Comparison of ENCODE assay signal across 22 cellular contexts in genomic region chr17:80667462-80668277, GRCh38.
DNase-seq lines count a peak whose midpoint lies in the region; ATAC-seq lines count a peak whose summit lies in the region.
"Had no signal": no experiment of that assay in that cellular context is flagged by ENCODE, and none has a peak within 500 bp of the region (broad histone marks: within the 10 kb centered on the region; RNA-seq: fewer than 3 reads in every experiment).

No MANE protein-coding gene starts in this region.

- ATAC-seq in activated CD4-positive, alpha-beta T cell treated with anti-CD3 and anti-CD28 coated beads for 36 hours = no peak
- peak; percentile 37 for ATAC-seq in naive thymus-derived CD4-positive, alpha-beta T cell
- ATAC-seq: gastrocnemius medialis, GM12878, natural killer cell had no signal

- H2BK15ac ChIP-seq in neuronal stem cell (ENCODE audit: low read length) = no peak overlapping the region

- H3K27me3 ChIP-seq in HUES48 (ENCODE audit: control insufficient read depth, insufficient read depth, low read length) (no peaks in the 10 kb centered on the region), neuronal stem cell (ENCODE audit: control insufficient read depth in 3 of 3, insufficient read depth in 3 of 3, low read depth in 1 of 3, low read length in 3 of 3) (no peaks in the 10 kb centered on the region)
- H3K27me3 ChIP-seq in naive thymus-derived CD4-positive, alpha-beta T cell (ENCODE audit: control insufficient read depth in 2 of 2, insufficient read depth in 2 of 2, low read length in 2 of 2) = no peaks in the 10 kb centered on the region
- H3K27me3 ChIP-seq: dorsolateral prefrontal cortex, gastrocnemius medialis, stomach had no signal

- H3K4me1 ChIP-seq in HUES48 (ENCODE audit: control insufficient read depth, insufficient read depth, low read length) (peaks cover 23% of the 10 kb centered on the region), neuronal stem cell (ENCODE audit: control insufficient read depth in 2 of 2, insufficient read depth in 1 of 2, low read depth in 1 of 2, low read length in 2 of 2) (peaks cover 15 to 25% of the 10 kb centered on the region in 2 donors)
- H3K4me1 ChIP-seq in naive thymus-derived CD4-positive, alpha-beta T cell (ENCODE audit: control insufficient read depth in 2 of 2, insufficient read depth in 2 of 2, low read length in 2 of 2) = peaks cover 38 to 55% of the 10 kb centered on the region in 2 donors

- no peak overlapping the region for H2AK5ac ChIP-seq in neuronal stem cell (ENCODE audit: low read depth, low read length)

- H4K8ac ChIP-seq in neuronal stem cell (ENCODE audit: low read depth, low read length) = no peak overlapping the region

- H2AFZ ChIP-seq in neuronal stem cell (ENCODE audit: low read length) = no peak overlapping the region

- H3K27ac ChIP-seq in HUES48 (ENCODE audit: low read depth, low read length) = peak overlapping the region; percentile 45
- peak overlapping the region; percentile 23 for H3K27ac ChIP-seq in naive thymus-derived CD4-positive, alpha-beta T cell (ENCODE audit: low read depth, low read length)
- H3K27ac ChIP-seq in caudate nucleus (ENCODE audit: low read depth, low read length) = no peak overlapping the region
- no peak overlapping the region for H3K27ac ChIP-seq in neuronal stem cell (replicated peaks; ENCODE audit: low read length)
- H3K27ac ChIP-seq: 22Rv1, gastrocnemius medialis, stomach had no signal

- no peak overlapping the region for H3K4me3 ChIP-seq in HUES48 (ENCODE audit: low read depth, low read length)
- H3K4me3 ChIP-seq in naive thymus-derived CD4-positive, alpha-beta T cell (ENCODE audit: low read length) = no peak overlapping the region
- no peak overlapping the region for H3K4me3 ChIP-seq in neuronal stem cell (ENCODE audit: low read length in 2 of 2)
- H3K4me3 ChIP-seq: gastrocnemius medialis, GM12878, stomach had no signal

- POLR2A ChIA-PET in activated CD4-positive, alpha-beta T cell treated with anti-CD3 and anti-CD28 coated beads for 36 hours (lab: Charles Lee) = no interaction called here
- POLR2A ChIA-PET in activated CD4-positive, alpha-beta memory T cell treated with anti-CD3 and anti-CD28 coated beads, Interleukin-2, amount 10 ng/mL, durations not matched to agents 7 days and 5 days (lab: Charles Lee) = no interaction called here
- POLR2A ChIA-PET in naive thymus-derived CD4-positive, alpha-beta T cell (lab: Charles Lee) = interaction anchor here (0.6 to 1.1 kb wide), 2 partner anchors 98 to 193 kb away, joined by 3 read pairs; no protein-coding TSS in a partner anchor

- CTCF ChIA-PET in activated CD4-positive, alpha-beta T cell treated with anti-CD3 and anti-CD28 coated beads for 36 hours (lab: Charles Lee) = interaction anchor here (0.7 kb wide), 1 partner anchor 26 kb away, joined by 3 read pairs; no protein-coding TSS in a partner anchor
- CTCF ChIA-PET in activated CD4-positive, alpha-beta memory T cell treated with anti-CD3 and anti-CD28 coated beads, Interleukin-2, amount 10 ng/mL, durations not matched to agents 7 days and 5 days (lab: Charles Lee) = no interaction called here
- CTCF ChIA-PET in naive thymus-derived CD4-positive, alpha-beta T cell (lab: Charles Lee) = interaction anchor here (0.7 kb wide), 1 partner anchor 11 kb away, joined by 3 read pairs; no protein-coding TSS in a partner anchor

- no peak overlapping the region for H2BK5ac ChIP-seq in neuronal stem cell (ENCODE audit: low read length)

- H3K23ac ChIP-seq in neuronal stem cell (ENCODE audit: low read depth, low read length, poor library complexity) = no peak overlapping the region

- H3K9ac ChIP-seq in HUES48 (ENCODE audit: low read depth, low read length) = no peak overlapping the region
- no peak overlapping the region for H3K9ac ChIP-seq in neuronal stem cell (ENCODE audit: low read depth, low read length, poor library complexity)

- H3K4me1 Mint-ChIP-seq in activated CD4-positive, alpha-beta T cell treated with anti-CD3 and anti-CD28 coated beads for 36 hours = peaks cover 73% of the 10 kb centered on the region
- peaks cover 84% of the 10 kb centered on the region for H3K4me1 Mint-ChIP-seq in activated CD4-positive, alpha-beta memory T cell treated with anti-CD3 and anti-CD28 coated beads, Interleukin-2, amount 10 ng/mL, durations not matched to agents 7 days and 5 days
- peaks cover 62 to 91% (median 89%) of the 10 kb centered on the region in 7 donors for H3K4me1 Mint-ChIP-seq in naive thymus-derived CD4-positive, alpha-beta T cell

- no peak overlapping the region for H3K4me3 Mint-ChIP-seq in activated CD4-positive, alpha-beta T cell treated with anti-CD3 and anti-CD28 coated beads for 36 hours
- peak overlapping the region; percentile 4 for H3K4me3 Mint-ChIP-seq in activated CD4-positive, alpha-beta memory T cell treated with anti-CD3 and anti-CD28 coated beads, Interleukin-2, amount 10 ng/mL, durations not matched to agents 7 days and 5 days
- H3K4me3 Mint-ChIP-seq in naive thymus-derived CD4-positive, alpha-beta T cell = peak overlapping the region; percentile 56 to 89 (median 67)
- H3K4me3 Mint-ChIP-seq: activated B cell treated with CpG ODN at 0.5 μM for 24 hours, natural killer cell had no signal

- H3K36me3 Mint-ChIP-seq in activated CD4-positive, alpha-beta T cell treated with anti-CD3 and anti-CD28 coated beads for 36 hours (ENCODE audit: low read depth) = peaks cover 16% of the 10 kb centered on the region
- H3K36me3 Mint-ChIP-seq in activated CD4-positive, alpha-beta memory T cell treated with anti-CD3 and anti-CD28 coated beads, Interleukin-2, amount 10 ng/mL, durations not matched to agents 7 days and 5 days (ENCODE audit: low read depth) = peaks cover 23% of the 10 kb centered on the region
- H3K36me3 Mint-ChIP-seq in naive thymus-derived CD4-positive, alpha-beta T cell = peaks cover 4 to 36% (median 12%) of the 10 kb centered on the region in 5 donors
- H3K36me3 Mint-ChIP-seq: natural killer cell had no signal

- no peaks in the 10 kb centered on the region for H3K9me3 Mint-ChIP-seq in activated CD4-positive, alpha-beta T cell treated with anti-CD3 and anti-CD28 coated beads for 36 hours (ENCODE audit: low read depth)
- no peaks in the 10 kb centered on the region for H3K9me3 Mint-ChIP-seq in activated CD4-positive, alpha-beta memory T cell treated with anti-CD3 and anti-CD28 coated beads, Interleukin-2, amount 10 ng/mL, durations not matched to agents 7 days and 5 days
- peaks cover 0 to 2% (median 0%) of the 10 kb centered on the region in 11 donors for H3K9me3 Mint-ChIP-seq in naive thymus-derived CD4-positive, alpha-beta T cell
- H3K9me3 Mint-ChIP-seq: activated B cell treated with CpG ODN at 0.5 μM for 24 hours, natural killer cell had no signal

- WGBS in neuronal stem cell (ENCODE audit: extremely low coverage in 2 of 2, insufficient read length in 2 of 2, insufficient replicate concordance in 1 of 2), 2 donors = no CpG with 5 or more reads among the region's 12 CpGs

- H3K9me3 ChIP-seq in HUES48 (ENCODE audit: control insufficient read depth, insufficient read depth, low read length) = no peaks in the 10 kb centered on the region
- H3K9me3 ChIP-seq in naive thymus-derived CD4-positive, alpha-beta T cell (ENCODE audit: control insufficient read depth in 2 of 3, low read length in 3 of 3) = no peaks in the 10 kb centered on the region
- peaks cover 0 to 13% of the 10 kb centered on the region in 2 donors for H3K9me3 ChIP-seq in neuronal stem cell (replicated peaks in 1 of 2; ENCODE audit: control insufficient read depth in 2 of 2, insufficient read depth in 1 of 2, low read depth in 1 of 2, low read length in 2 of 2)
- H3K9me3 ChIP-seq: gastrocnemius medialis, stomach had no signal

- peak overlapping the region; percentile 34 for H3K27ac Mint-ChIP-seq in activated CD4-positive, alpha-beta T cell treated with anti-CD3 and anti-CD28 coated beads for 36 hours
- H3K27ac Mint-ChIP-seq in activated CD4-positive, alpha-beta memory T cell treated with anti-CD3 and anti-CD28 coated beads, Interleukin-2, amount 10 ng/mL, durations not matched to agents 7 days and 5 days = peak overlapping the region; percentile 84
- H3K27ac Mint-ChIP-seq in naive thymus-derived CD4-positive, alpha-beta T cell = peak overlapping the region; percentile 74 to 99 (median 91)
- H3K27ac Mint-ChIP-seq: activated B cell treated with CpG ODN at 0.5 μM for 24 hours, natural killer cell had no signal

- no peak overlapping the region for H2BK120ac ChIP-seq in neuronal stem cell (ENCODE audit: low read depth, low read length)

- H3K4ac ChIP-seq in neuronal stem cell (ENCODE audit: low read length) = no peak overlapping the region

- no peak overlapping the region for H4K91ac ChIP-seq in neuronal stem cell (ENCODE audit: low read depth, low read length, poor library complexity)

- no peaks in the 10 kb centered on the region for H3K27me3 Mint-ChIP-seq in activated CD4-positive, alpha-beta T cell treated with anti-CD3 and anti-CD28 coated beads for 36 hours
- no peaks in the 10 kb centered on the region for H3K27me3 Mint-ChIP-seq in activated CD4-positive, alpha-beta memory T cell treated with anti-CD3 and anti-CD28 coated beads, Interleukin-2, amount 10 ng/mL, durations not matched to agents 7 days and 5 days
- no peaks in the 10 kb centered on the region for H3K27me3 Mint-ChIP-seq in naive thymus-derived CD4-positive, alpha-beta T cell
- H3K27me3 Mint-ChIP-seq: activated B cell treated with CpG ODN at 0.5 μM for 24 hours had no signal

- H3K79me1 ChIP-seq in neuronal stem cell (ENCODE audit: low read depth, low read length) = no peaks in the 10 kb centered on the region

- H3K18ac ChIP-seq in neuronal stem cell (ENCODE audit: low read length) = no peak overlapping the region

- DNase-seq in activated CD4-positive, alpha-beta T cell treated with anti-CD3 and anti-CD28 coated beads for 36 hours = peak; percentile 33
- DNase-seq in activated CD4-positive, alpha-beta T cell treated with anti-CD3 and anti-CD28 coated beads for 4 hours = no peak
- DNase-seq in activated CD4-positive, alpha-beta memory T cell treated with anti-CD3 and anti-CD28 coated beads, Interleukin-2, amount 10 ng/mL, durations not matched to agents 7 days and 5 days = peak; percentile 49
- DNase-seq in naive thymus-derived CD4-positive, alpha-beta T cell = peak in 3 of 9 donors; percentile 37 to 56 (median 54)
- DNase-seq in SIG-M5 treated with dmso at 0.1 percent for 504 hours (lab: John Stamatoyannopoulos, UW; ENCODE audit: unreplicated experiment) (no peak), caudate nucleus (lab: John Stamatoyannopoulos, UW) (no peak), neuronal stem cell (ENCODE audit: low spot score) (no peak)
- DNase-seq: activated B cell treated with CpG ODN at 0.5 μM for 24 hours; dorsolateral prefrontal cortex; gastrocnemius medialis; GDM1; mesenchymal stem cell; natural killer cell; NCI-H1417 treated with DMSO at 0.1 percent for 48 hours; NCI-H524 treated with DMSO at 0.1 percent for 48 hours; posterior cingulate gyrus; SHP77; stimulated activated CD4-positive, alpha-beta T cell treated with anti-CD3 and anti-CD28 coated beads, Interleukin-1b, Interleukin-23, amount 100 ng/mL, for 48 hours; stomach had no signal

- H3K4me2 ChIP-seq in neuronal stem cell (ENCODE audit: insufficient read depth, low read length, poor library complexity, severe bottlenecking) = no peak overlapping the region

- H3K14ac ChIP-seq in neuronal stem cell (ENCODE audit: low read length) = no peak overlapping the region

- H3K36me3 ChIP-seq in HUES48 (ENCODE audit: control insufficient read depth, insufficient read depth, low read length) (no peaks in the 10 kb centered on the region), neuronal stem cell (replicated peaks in 1 of 2; ENCODE audit: control insufficient read depth in 2 of 2, insufficient read depth in 2 of 2, low read length in 2 of 2) (no peaks in the 10 kb centered on the region)
- no peaks in the 10 kb centered on the region for H3K36me3 ChIP-seq in naive thymus-derived CD4-positive, alpha-beta T cell (ENCODE audit: control insufficient read depth in 2 of 3, insufficient read depth in 3 of 3, low read length in 3 of 3)
- H3K36me3 ChIP-seq: stomach had no signal

- intact Hi-C loops in activated CD4-positive, alpha-beta T cell treated with anti-CD3 and anti-CD28 coated beads for 36 hours (cut with DNase I, micrococcal nuclease) = loop anchor here in 1 of 2 experiments (5.0 kb wide), 1 partner anchor 60 kb away; no protein-coding TSS in a partner anchor
- intact Hi-C loops in naive thymus-derived CD4-positive, alpha-beta T cell (cut with micrococcal nuclease) = no loop called here

- no peak overlapping the region for H2BK12ac ChIP-seq in neuronal stem cell (ENCODE audit: low read length)

Comparison
In these comparisons a context has a peak if more than half of its experiments do, and no peak if none do; other contexts are left out.
1. DNase-seq: peak in activated CD4-positive, alpha-beta T cell treated with anti-CD3 and anti-CD28 coated beads for 36 hours (single experiment) and activated CD4-positive, alpha-beta memory T cell treated with anti-CD3 and anti-CD28 coated beads, Interleukin-2, amount 10 ng/mL, durations not matched to agents 7 days and 5 days (single experiment); none in activated CD4-positive, alpha-beta T cell treated with anti-CD3 and anti-CD28 coated beads for 4 hours (0 of 2), SIG-M5 treated with dmso at 0.1 percent for 504 hours (single experiment), caudate nucleus (0 of 61) and neuronal stem cell (single experiment).
2. H3K27ac Mint-ChIP-seq: peak in every context shown above with its lines; median percentile 91 in naive thymus-derived CD4-positive, alpha-beta T cell; 84 in activated CD4-positive, alpha-beta memory T cell treated with anti-CD3 and anti-CD28 coated beads, Interleukin-2, amount 10 ng/mL, durations not matched to agents 7 days and 5 days; 34 in activated CD4-positive, alpha-beta T cell treated with anti-CD3 and anti-CD28 coated beads for 36 hours.
3. H3K27ac ChIP-seq: peak in HUES48 (single experiment) and naive thymus-derived CD4-positive, alpha-beta T cell (single experiment); none in caudate nucleus (single experiment) and neuronal stem cell (single experiment).